18 cellular contexts compared by ENCODE assay signal in genomic region chr5:38367966-38368365, GRCh38.
"Had no signal": no experiment of that assay in that cellular context is flagged by ENCODE, and none has a peak within 500 bp of the region (broad histone marks: within the 10 kb centered on the region; RNA-seq: fewer than 3 reads in every experiment).

No MANE protein-coding gene starts in this region.

- ATAC-seq: activated naive CD4-positive, alpha-beta T cell treated with anti-CD3 and anti-CD28 coated beads, Interleukin-2, amount 50 U/mL, for 72 hours; activated T-cell treated with anti-CD3 and anti-CD28 coated beads, Interleukin-2, amount 50 U/mL, for 4 hours; left lobe of liver; natural killer cell treated with Interleukin-12 subunit alpha and Interleukin-12 subunit beta and Interleukin-15 and Interleukin-18, amount 100 ng/mL, for 72 hours; sciatic nerve; stimulated activated effector memory CD8-positive, alpha-beta T cell treated with anti-CD3 and anti-CD28 coated beads, Interleukin-12 subunit alpha, Interleukin-12 subunit beta, amount 100 ng/mL, for 72 hours had no signal

- H3K27ac ChIP-seq: stomach had no signal

- H3K27me3 Mint-ChIP-seq: type B pancreatic cell had no signal

- H3K27me3 ChIP-seq: stomach had no signal

- H3K4me1 ChIP-seq: stomach had no signal

- H3K27ac Mint-ChIP-seq: activated naive CD4-positive, alpha-beta T cell treated with anti-CD3 and anti-CD28 coated beads, Interleukin-2, amount 50 U/mL, for 72 hours; dendritic cell treated with granulocyte-macrophage colony-stimulating factor and Interleukin-4, amounts not matched to agents 40 ng/mL and 50 ng/mL, for 4 days; natural killer cell treated with Interleukin-12 subunit alpha and Interleukin-12 subunit beta and Interleukin-15 and Interleukin-18, amount 100 ng/mL, for 72 hours; stimulated activated effector memory CD8-positive, alpha-beta T cell treated with anti-CD3 and anti-CD28 coated beads, Interleukin-12 subunit alpha, Interleukin-12 subunit beta, amount 100 ng/mL, for 72 hours; type B pancreatic cell had no signal

- H3K36me3 Mint-ChIP-seq: activated naive CD4-positive, alpha-beta T cell treated with anti-CD3 and anti-CD28 coated beads, Interleukin-2, amount 50 U/mL, for 72 hours; natural killer cell treated with Interleukin-12 subunit alpha and Interleukin-12 subunit beta and Interleukin-15 and Interleukin-18, amount 100 ng/mL, for 72 hours; stimulated activated effector memory CD8-positive, alpha-beta T cell treated with anti-CD3 and anti-CD28 coated beads, Interleukin-12 subunit alpha, Interleukin-12 subunit beta, amount 100 ng/mL, for 72 hours; type B pancreatic cell had no signal

- H3K4me3 Mint-ChIP-seq: activated T-cell treated with anti-CD3 and anti-CD28 coated beads, Interleukin-2, amount 50 U/mL, for 4 hours; dendritic cell treated with granulocyte-macrophage colony-stimulating factor and Interleukin-4, amounts not matched to agents 40 ng/mL and 50 ng/mL, for 4 days; natural killer cell treated with Interleukin-12 subunit alpha and Interleukin-12 subunit beta and Interleukin-15 and Interleukin-18, amount 100 ng/mL, for 72 hours; stimulated activated effector memory CD8-positive, alpha-beta T cell treated with anti-CD3 and anti-CD28 coated beads, Interleukin-12 subunit alpha, Interleukin-12 subunit beta, amount 100 ng/mL, for 72 hours; type B pancreatic cell had no signal

- H3K36me3 ChIP-seq: stomach had no signal

- H3K9me3 Mint-ChIP-seq: activated naive CD4-positive, alpha-beta T cell treated with anti-CD3 and anti-CD28 coated beads, Interleukin-2, amount 50 U/mL, for 72 hours; activated T-cell treated with anti-CD3 and anti-CD28 coated beads, Interleukin-2, amount 50 U/mL, for 4 hours; dendritic cell treated with granulocyte-macrophage colony-stimulating factor and Interleukin-4, amounts not matched to agents 40 ng/mL and 50 ng/mL, for 4 days; natural killer cell treated with Interleukin-12 subunit alpha and Interleukin-12 subunit beta and Interleukin-15 and Interleukin-18, amount 100 ng/mL, for 72 hours; stimulated activated effector memory CD8-positive, alpha-beta T cell treated with anti-CD3 and anti-CD28 coated beads, Interleukin-12 subunit alpha, Interleukin-12 subunit beta, amount 100 ng/mL, for 72 hours; type B pancreatic cell had no signal

- H3K9me3 ChIP-seq: stomach had no signal

- H3K4me3 ChIP-seq: stomach had no signal

- DNase-seq: activated CD4-positive, alpha-beta T cell treated with anti-CD3 and anti-CD28 coated beads, Interleukin-2, amount 50 U/mL, for 1 hour; activated CD4-positive, CD25-positive, alpha-beta regulatory T cell treated with anti-CD3 and anti-CD28 coated beads, Interleukin-2, amount 50 U/mL, for 72 hours; activated CD8-positive, alpha-beta memory T cell treated with anti-CD3 and anti-CD28 coated beads, Interleukin-2, amount 50 U/mL, for 4 hours; activated T-cell treated with anti-CD3 and anti-CD28 coated beads, Interleukin-2, amount 50 U/mL, for 4 hours; amniotic stem cell; effector CD8-positive, alpha-beta T cell; foreskin fibroblast; glutamatergic neuron; kidney; stimulated activated CD4-positive, alpha-beta T cell treated with anti-CD3 and anti-CD28 coated beads, Interleukin-4, amount 100 ng/mL, for 24 hours; stomach had no signal
